ENCODE assay signal across 16 cellular contexts in the genomic region with DNA sequence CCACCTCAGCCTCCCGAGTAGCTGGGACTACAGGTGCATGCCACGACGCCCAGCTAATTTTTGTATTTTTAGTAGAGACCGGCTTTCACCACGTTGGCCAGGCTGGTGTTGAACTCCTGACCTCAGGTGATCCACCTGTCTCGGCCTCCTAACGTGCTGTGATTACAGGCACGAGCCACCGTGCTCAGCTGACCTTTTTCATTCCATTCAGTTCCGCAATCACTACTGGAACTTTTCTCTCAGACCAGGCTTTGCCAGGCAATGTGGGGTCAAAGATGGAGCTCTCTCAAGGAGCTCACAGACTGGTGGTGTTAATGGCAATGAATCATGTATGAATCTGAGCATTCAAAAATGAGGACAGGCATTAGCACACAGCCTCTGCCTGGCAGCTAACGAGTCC. TPM values are rescaled to one million over a fixed set of nuclear protein-coding genes. Genes with fewer than 3 reads are reported as not detected.
"Had no signal": no experiment of that assay in that cellular context is flagged by ENCODE, and none has a peak within 500 bp of the region (broad histone marks: within the 10 kb centered on the region; RNA-seq: fewer than 3 reads in every experiment).

No MANE protein-coding gene starts in this region.

- H3K27me3 Mint-ChIP-seq: activated B cell treated with CpG ODN at 0.5 μM for 24 hours, T-helper 17 cell had no signal

- H3K27me3 ChIP-seq: breast epithelium had no signal

- DNase-seq: activated B cell treated with CpG ODN at 0.5 μM for 24 hours; activated CD4-positive, alpha-beta T cell treated with anti-CD3 and anti-CD28 coated beads, Interleukin-2, amount 10 ng/mL, durations not matched to agents 24 days and 14 days; activated CD8-positive, alpha-beta memory T cell treated with anti-CD3 and anti-CD28 coated beads for 24 hours; activated gamma-delta T cell; activated naive CD8-positive, alpha-beta T cell treated with anti-CD3 and anti-CD28 coated beads, Interleukin-2, amount 10 ng/mL, durations not matched to agents 7 days and 5 days; activated T-cell treated with anti-CD3 and anti-CD28 coated beads, Interleukin-2, amount 50 U/mL, for 1 hour; aorta; left ventricle myocardium superior; mesenchymal stem cell; stimulated activated CD4-positive, alpha-beta T cell treated with anti-CD3 and anti-CD28 coated beads, Interleukin-4, amount 100 ng/mL, for 4 hours; stomach; T-helper 17 cell had no signal

- H3K9me3 ChIP-seq: breast epithelium, esophagus muscularis mucosa, stomach, thoracic aorta had no signal

- H3K27ac Mint-ChIP-seq: activated CD4-positive, alpha-beta T cell treated with anti-CD3 and anti-CD28 coated beads, Interleukin-2, amount 10 ng/mL, durations not matched to agents 24 days and 14 days had no signal

- H3K36me3 ChIP-seq: breast epithelium, esophagus muscularis mucosa, stomach, thoracic aorta had no signal

- H3K27ac ChIP-seq: breast epithelium, esophagus muscularis mucosa, stomach, thoracic aorta had no signal

- H3K4me3 Mint-ChIP-seq: activated B cell treated with CpG ODN at 0.5 μM for 24 hours; activated CD4-positive, alpha-beta T cell treated with anti-CD3 and anti-CD28 coated beads, Interleukin-2, amount 10 ng/mL, durations not matched to agents 24 days and 14 days; activated naive CD8-positive, alpha-beta T cell treated with anti-CD3 and anti-CD28 coated beads, Interleukin-2, amount 10 ng/mL, durations not matched to agents 7 days and 5 days; T-helper 17 cell had no signal

- H3K9me3 Mint-ChIP-seq: activated B cell treated with CpG ODN at 0.5 μM for 24 hours; activated naive CD8-positive, alpha-beta T cell treated with anti-CD3 and anti-CD28 coated beads, Interleukin-2, amount 10 ng/mL, durations not matched to agents 7 days and 5 days had no signal

- H3K4me1 ChIP-seq: breast epithelium had no signal

- H3K4me3 ChIP-seq: breast epithelium, esophagus muscularis mucosa, stomach, thoracic aorta had no signal

- ATAC-seq: left ventricle myocardium superior, T-helper 17 cell had no signal

RNA-seq across cellular contexts. Expression of gene TRPV4, which starts 57.4 kb away (rescaled TPM):
- total RNA-seq: activated B cell treated with CpG ODN at 0.5 μM for 24 hours; activated CD4-positive, alpha-beta T cell treated with anti-CD3 and anti-CD28 coated beads, Interleukin-2, amount 10 ng/mL, durations not matched to agents 24 days and 14 days; activated naive CD8-positive, alpha-beta T cell treated with anti-CD3 and anti-CD28 coated beads, Interleukin-2, amount 10 ng/mL, durations not matched to agents 7 days and 5 days; T-helper 17 cell had no signal
- polyA plus RNA-seq: neural cell had no signal
